Comparison of ENCODE assay signal across 8 cellular contexts in genomic region chr9:87148391-87149237, GRCh38.
A peak's percentile ranks its signal among the peaks of the same experiment; 100 is the strongest.
DNase-seq lines count a peak whose midpoint lies in the region; ATAC-seq and FAIRE-seq lines count a peak whose summit lies in the region.

No MANE protein-coding gene starts in this region.

- H3K4me1 Mint-ChIP-seq in stimulated activated naive B cell treated with anti-CD40 and anti-IgM and Interleukin-4, amounts not matched to agents 10 μg/mL and 1 μg/mL and 100 μg/mL, for 72 hours, result peaks cover 1 to 5% of the 10 kb centered on the region in 2 donors
- H3K4me1 Mint-ChIP-seq in activated CD8-positive, alpha-beta memory T cell treated with anti-CD3 and anti-CD28 coated beads, Interleukin-2, amount 10 ng/mL, durations not matched to agents 7 days and 5 days, result peaks cover 1% of the 10 kb centered on the region

- peaks cover 0 to 1% of the 10 kb centered on the region in 2 donors for H3K36me3 Mint-ChIP-seq in stimulated activated naive B cell treated with anti-CD40 and anti-IgM and Interleukin-4, amounts not matched to agents 10 μg/mL and 1 μg/mL and 100 μg/mL, for 72 hours
- H3K36me3 Mint-ChIP-seq in activated CD8-positive, alpha-beta memory T cell treated with anti-CD3 and anti-CD28 coated beads, Interleukin-2, amount 10 ng/mL, durations not matched to agents 7 days and 5 days, result no peaks in the 10 kb centered on the region

- ATAC-seq in stimulated activated naive B cell treated with anti-CD40 and anti-IgM and Interleukin-4, amounts not matched to agents 10 μg/mL and 1 μg/mL and 100 μg/mL, for 72 hours (replicated peaks), result no peak
- ATAC-seq in activated CD8-positive, alpha-beta memory T cell treated with anti-CD3 and anti-CD28 coated beads, Interleukin-2, amount 10 ng/mL, durations not matched to agents 7 days and 5 days, result no peak

- no peak for FAIRE-seq in RCC 7860 (lab: Jason Lieb, UNC)

- DNase-seq in DMS153 treated with DMSO at 0.1 percent for 48 hours (lab: John Stamatoyannopoulos, UW; ENCODE audit: unreplicated experiment) (peak; percentile 1), NOMO-1 (lab: John Stamatoyannopoulos, UW; ENCODE audit: unreplicated experiment in 2 of 2) (peak; percentile 1 to 2), dermis microvascular lymphatic vessel endothelial cell (ENCODE audit: low read depth in 2 of 2) (peak; percentile 59 to 63), left kidney (ENCODE audit: low read depth, low spot score) (peak; percentile 93), RCC 7860 (ENCODE audit: low spot score) (no peak), NCI-H446 treated with DMSO at 0.1 percent for 48 hours (lab: John Stamatoyannopoulos, UW) (no peak)
- no peak for DNase-seq in stimulated activated naive B cell treated with anti-CD40 and anti-IgM and Interleukin-4, amounts not matched to agents 10 μg/mL and 1 μg/mL and 100 μg/mL, for 72 hours
- DNase-seq in activated CD8-positive, alpha-beta memory T cell treated with anti-CD3 and anti-CD28 coated beads, Interleukin-2, amount 10 ng/mL, durations not matched to agents 7 days and 5 days, result no peak

- peak overlapping the region; percentile 77 for H3K27ac Mint-ChIP-seq in stimulated activated naive B cell treated with anti-CD40 and anti-IgM and Interleukin-4, amounts not matched to agents 10 μg/mL and 1 μg/mL and 100 μg/mL, for 72 hours
- H3K27ac Mint-ChIP-seq in activated CD8-positive, alpha-beta memory T cell treated with anti-CD3 and anti-CD28 coated beads, Interleukin-2, amount 10 ng/mL, durations not matched to agents 7 days and 5 days, result no peak overlapping the region

- CTCF ChIA-PET in activated CD8-positive, alpha-beta memory T cell treated with anti-CD3 and anti-CD28 coated beads, Interleukin-2, amount 10 ng/mL, durations not matched to agents 7 days and 5 days (lab: Charles Lee), result no interaction called here

- peaks cover 2 to 9% of the 10 kb centered on the region in 2 donors for H3K9me3 Mint-ChIP-seq in stimulated activated naive B cell treated with anti-CD40 and anti-IgM and Interleukin-4, amounts not matched to agents 10 μg/mL and 1 μg/mL and 100 μg/mL, for 72 hours
- H3K9me3 Mint-ChIP-seq in activated CD8-positive, alpha-beta memory T cell treated with anti-CD3 and anti-CD28 coated beads, Interleukin-2, amount 10 ng/mL, durations not matched to agents 7 days and 5 days (ENCODE audit: low read depth), result no peaks in the 10 kb centered on the region

- H3K4me3 Mint-ChIP-seq in stimulated activated naive B cell treated with anti-CD40 and anti-IgM and Interleukin-4, amounts not matched to agents 10 μg/mL and 1 μg/mL and 100 μg/mL, for 72 hours, result no peak overlapping the region
- H3K4me3 Mint-ChIP-seq in activated CD8-positive, alpha-beta memory T cell treated with anti-CD3 and anti-CD28 coated beads, Interleukin-2, amount 10 ng/mL, durations not matched to agents 7 days and 5 days, result no peak overlapping the region

- H3K27me3 Mint-ChIP-seq in stimulated activated naive B cell treated with anti-CD40 and anti-IgM and Interleukin-4, amounts not matched to agents 10 μg/mL and 1 μg/mL and 100 μg/mL, for 72 hours, result peaks cover 28 to 31% of the 10 kb centered on the region in 2 donors
- H3K27me3 Mint-ChIP-seq in activated CD8-positive, alpha-beta memory T cell treated with anti-CD3 and anti-CD28 coated beads, Interleukin-2, amount 10 ng/mL, durations not matched to agents 7 days and 5 days, result peaks cover 35% of the 10 kb centered on the region

Comparison
In these comparisons a context has a peak if more than half of its experiments do, and no peak if none do; other contexts are left out.
1. DNase-seq: peak in DMS153 treated with DMSO at 0.1 percent for 48 hours (single experiment), NOMO-1 (2 of 2), dermis microvascular lymphatic vessel endothelial cell (2 of 2) and left kidney (single experiment); none in stimulated activated naive B cell treated with anti-CD40 and anti-IgM and Interleukin-4, amounts not matched to agents 10 μg/mL and 1 μg/mL and 100 μg/mL, for 72 hours (single experiment), RCC 7860 (single experiment), activated CD8-positive, alpha-beta memory T cell treated with anti-CD3 and anti-CD28 coated beads, Interleukin-2, amount 10 ng/mL, durations not matched to agents 7 days and 5 days (single experiment) and NCI-H446 treated with DMSO at 0.1 percent for 48 hours (single experiment).